ENCODE assay signal across 1 cellular context in the genomic region with DNA sequence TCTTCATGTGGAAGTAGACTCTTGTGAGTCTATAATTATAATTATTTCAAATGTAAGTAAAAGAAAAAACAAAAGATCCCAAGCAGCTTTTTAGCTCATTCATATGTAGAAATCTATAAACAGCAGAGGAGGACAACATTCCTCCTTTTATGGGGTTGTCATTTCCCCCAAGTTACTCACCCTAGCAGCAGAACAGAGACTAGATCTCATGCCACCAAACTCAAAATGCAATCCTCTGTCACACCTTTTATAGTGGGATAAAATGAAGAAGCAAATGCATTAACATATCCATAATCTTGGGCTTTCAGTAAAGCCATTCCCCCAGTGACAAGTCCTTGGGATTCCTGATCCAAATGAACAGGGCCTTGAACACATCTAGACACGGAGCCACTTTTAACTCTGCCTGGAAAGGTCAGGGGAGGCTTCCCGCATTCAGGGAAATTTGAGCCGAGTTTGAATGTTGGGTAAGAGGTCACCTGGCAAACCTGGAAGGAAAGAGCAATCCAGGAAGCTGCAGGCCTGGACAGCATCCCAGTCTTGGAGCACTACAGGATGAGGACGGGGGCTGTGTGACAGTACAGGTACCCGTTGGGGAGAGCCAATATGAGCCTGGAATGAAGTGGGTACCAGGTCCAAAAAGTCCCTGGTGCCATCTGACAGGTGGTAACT.
TF ChIP-seq lines count a peak whose summit lies in the region.

No MANE protein-coding gene starts in this region.

TF ChIP-seq in GM23338, 12 proteins besides CTCF, POLR2A, EP300 and RAD21 (continued from another document):
- TF ChIP-seq EZH2phosphoT487 (IDR thresholded peaks at IDR 0.05; ENCODE audit: unreplicated experiment) (no peak), POLR2AphosphoS5 (IDR thresholded peaks at IDR 0.05; ENCODE audit: low read depth) (no peak), EZH2 (IDR thresholded peaks at IDR 0.05; ENCODE audit: low read depth, unreplicated experiment) (no peak), NANOG (IDR thresholded peaks at IDR 0.05; ENCODE audit: borderline replicate concordance) (no peak), STAT1 (IDR thresholded peaks at IDR 0.05; ENCODE audit: unreplicated experiment) (no peak), ZNF331 (CRISPR knock-in tag; IDR thresholded peaks at IDR 0.05; ENCODE audit: low read depth) (no peak)
- TF ChIP-seq, protein P1, sequence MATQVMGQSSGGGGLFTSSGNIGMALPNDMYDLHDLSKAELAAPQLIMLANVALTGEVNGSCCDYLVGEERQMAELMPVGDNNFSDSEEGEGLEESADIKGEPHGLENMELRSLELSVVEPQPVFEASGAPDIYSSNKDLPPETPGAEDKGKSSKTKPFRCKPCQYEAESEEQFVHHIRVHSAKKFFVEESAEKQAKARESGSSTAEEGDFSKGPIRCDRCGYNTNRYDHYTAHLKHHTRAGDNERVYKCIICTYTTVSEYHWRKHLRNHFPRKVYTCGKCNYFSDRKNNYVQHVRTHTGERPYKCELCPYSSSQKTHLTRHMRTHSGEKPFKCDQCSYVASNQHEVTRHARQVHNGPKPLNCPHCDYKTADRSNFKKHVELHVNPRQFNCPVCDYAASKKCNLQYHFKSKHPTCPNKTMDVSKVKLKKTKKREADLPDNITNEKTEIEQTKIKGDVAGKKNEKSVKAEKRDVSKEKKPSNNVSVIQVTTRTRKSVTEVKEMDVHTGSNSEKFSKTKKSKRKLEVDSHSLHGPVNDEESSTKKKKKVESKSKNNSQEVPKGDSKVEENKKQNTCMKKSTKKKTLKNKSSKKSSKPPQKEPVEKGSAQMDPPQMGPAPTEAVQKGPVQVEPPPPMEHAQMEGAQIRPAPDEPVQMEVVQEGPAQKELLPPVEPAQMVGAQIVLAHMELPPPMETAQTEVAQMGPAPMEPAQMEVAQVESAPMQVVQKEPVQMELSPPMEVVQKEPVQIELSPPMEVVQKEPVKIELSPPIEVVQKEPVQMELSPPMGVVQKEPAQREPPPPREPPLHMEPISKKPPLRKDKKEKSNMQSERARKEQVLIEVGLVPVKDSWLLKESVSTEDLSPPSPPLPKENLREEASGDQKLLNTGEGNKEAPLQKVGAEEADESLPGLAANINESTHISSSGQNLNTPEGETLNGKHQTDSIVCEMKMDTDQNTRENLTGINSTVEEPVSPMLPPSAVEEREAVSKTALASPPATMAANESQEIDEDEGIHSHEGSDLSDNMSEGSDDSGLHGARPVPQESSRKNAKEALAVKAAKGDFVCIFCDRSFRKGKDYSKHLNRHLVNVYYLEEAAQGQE (IDR thresholded peaks at IDR 0.05; ENCODE audit: unreplicated experiment), result no peak
- TF ChIP-seq, protein P2, sequence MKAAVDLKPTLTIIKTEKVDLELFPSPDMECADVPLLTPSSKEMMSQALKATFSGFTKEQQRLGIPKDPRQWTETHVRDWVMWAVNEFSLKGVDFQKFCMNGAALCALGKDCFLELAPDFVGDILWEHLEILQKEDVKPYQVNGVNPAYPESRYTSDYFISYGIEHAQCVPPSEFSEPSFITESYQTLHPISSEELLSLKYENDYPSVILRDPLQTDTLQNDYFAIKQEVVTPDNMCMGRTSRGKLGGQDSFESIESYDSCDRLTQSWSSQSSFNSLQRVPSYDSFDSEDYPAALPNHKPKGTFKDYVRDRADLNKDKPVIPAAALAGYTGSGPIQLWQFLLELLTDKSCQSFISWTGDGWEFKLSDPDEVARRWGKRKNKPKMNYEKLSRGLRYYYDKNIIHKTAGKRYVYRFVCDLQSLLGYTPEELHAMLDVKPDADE (IDR thresholded peaks at IDR 0.05), result no peak
- TF ChIP-seq, protein P3, sequence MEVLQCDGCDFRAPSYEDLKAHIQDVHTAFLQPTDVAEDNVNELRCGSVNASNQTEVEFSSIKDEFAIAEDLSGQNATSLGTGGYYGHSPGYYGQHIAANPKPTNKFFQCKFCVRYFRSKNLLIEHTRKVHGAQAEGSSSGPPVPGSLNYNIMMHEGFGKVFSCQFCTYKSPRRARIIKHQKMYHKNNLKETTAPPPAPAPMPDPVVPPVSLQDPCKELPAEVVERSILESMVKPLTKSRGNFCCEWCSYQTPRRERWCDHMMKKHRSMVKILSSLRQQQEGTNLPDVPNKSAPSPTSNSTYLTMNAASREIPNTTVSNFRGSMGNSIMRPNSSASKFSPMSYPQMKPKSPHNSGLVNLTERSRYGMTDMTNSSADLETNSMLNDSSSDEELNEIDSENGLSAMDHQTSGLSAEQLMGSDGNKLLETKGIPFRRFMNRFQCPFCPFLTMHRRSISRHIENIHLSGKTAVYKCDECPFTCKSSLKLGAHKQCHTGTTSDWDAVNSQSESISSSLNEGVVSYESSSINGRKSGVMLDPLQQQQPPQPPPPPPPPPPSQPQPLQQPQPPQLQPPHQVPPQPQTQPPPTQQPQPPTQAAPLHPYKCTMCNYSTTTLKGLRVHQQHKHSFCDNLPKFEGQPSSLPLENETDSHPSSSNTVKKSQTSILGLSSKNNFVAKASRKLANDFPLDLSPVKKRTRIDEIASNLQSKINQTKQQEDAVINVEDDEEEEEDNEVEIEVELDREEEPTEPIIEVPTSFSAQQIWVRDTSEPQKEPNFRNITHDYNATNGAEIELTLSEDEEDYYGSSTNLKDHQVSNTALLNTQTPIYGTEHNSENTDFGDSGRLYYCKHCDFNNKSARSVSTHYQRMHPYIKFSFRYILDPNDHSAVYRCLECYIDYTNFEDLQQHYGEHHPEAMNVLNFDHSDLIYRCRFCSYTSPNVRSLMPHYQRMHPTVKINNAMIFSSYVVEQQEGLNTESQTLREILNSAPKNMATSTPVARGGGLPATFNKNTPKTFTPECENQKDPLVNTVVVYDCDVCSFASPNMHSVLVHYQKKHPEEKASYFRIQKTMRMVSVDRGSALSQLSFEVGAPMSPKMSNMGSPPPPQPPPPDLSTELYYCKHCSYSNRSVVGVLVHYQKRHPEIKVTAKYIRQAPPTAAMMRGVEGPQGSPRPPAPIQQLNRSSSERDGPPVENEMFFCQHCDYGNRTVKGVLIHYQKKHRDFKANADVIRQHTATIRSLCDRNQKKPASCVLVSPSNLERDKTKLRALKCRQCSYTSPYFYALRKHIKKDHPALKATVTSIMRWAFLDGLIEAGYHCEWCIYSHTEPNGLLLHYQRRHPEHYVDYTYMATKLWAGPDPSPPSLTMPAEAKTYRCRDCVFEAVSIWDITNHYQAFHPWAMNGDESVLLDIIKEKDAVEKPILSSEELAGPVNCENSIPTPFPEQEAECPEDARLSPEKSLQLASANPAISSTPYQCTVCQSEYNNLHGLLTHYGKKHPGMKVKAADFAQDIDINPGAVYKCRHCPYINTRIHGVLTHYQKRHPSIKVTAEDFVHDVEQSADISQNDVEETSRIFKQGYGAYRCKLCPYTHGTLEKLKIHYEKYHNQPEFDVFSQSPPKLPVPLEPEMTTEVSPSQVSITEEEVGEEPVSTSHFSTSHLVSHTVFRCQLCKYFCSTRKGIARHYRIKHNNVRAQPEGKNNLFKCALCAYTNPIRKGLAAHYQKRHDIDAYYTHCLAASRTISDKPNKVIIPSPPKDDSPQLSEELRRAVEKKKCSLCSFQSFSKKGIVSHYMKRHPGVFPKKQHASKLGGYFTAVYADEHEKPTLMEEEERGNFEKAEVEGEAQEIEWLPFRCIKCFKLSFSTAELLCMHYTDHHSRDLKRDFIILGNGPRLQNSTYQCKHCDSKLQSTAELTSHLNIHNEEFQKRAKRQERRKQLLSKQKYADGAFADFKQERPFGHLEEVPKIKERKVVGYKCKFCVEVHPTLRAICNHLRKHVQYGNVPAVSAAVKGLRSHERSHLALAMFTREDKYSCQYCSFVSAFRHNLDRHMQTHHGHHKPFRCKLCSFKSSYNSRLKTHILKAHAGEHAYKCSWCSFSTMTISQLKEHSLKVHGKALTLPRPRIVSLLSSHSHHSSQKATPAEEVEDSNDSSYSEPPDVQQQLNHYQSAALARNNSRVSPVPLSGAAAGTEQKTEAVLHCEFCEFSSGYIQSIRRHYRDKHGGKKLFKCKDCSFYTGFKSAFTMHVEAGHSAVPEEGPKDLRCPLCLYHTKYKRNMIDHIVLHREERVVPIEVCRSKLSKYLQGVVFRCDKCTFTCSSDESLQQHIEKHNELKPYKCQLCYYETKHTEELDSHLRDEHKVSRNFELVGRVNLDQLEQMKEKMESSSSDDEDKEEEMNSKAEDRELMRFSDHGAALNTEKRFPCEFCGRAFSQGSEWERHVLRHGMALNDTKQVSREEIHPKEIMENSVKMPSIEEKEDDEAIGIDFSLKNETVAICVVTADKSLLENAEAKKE (CRISPR knock-in tag; IDR thresholded peaks at IDR 0.05), result no peak
